In the genomic region with DNA sequence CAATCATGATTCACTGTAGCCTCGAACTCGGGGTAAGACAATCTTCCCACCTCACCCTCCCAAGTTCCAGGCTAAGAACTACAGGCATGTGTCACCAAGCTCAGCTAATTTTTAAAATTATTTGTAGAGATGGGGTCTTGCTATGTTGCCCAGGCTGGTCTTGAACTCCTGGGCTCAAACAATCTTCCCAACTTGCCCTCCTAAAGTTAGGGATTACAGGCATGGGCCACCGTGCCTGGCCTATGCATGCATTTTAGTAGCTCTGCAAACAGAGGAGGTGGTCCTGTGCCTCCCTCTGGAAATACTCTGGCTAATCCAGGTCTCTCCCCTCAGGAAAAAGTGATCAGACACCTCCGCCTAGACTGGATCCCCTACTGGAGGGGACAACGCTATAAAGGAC, we compare ENCODE assay signal across 22 cellular contexts. TPM values are rescaled to one million over a fixed set of nuclear protein-coding genes. Genes with fewer than 3 reads are reported as not detected.
DNase-seq lines count a peak whose midpoint lies in the region; ATAC-seq, FAIRE-seq and TF ChIP-seq lines count a peak whose summit lies in the region.
"Had no signal": no experiment of that assay in that cellular context is flagged by ENCODE, and none has a peak within 500 bp of the region (broad histone marks: within the 10 kb centered on the region; RNA-seq: fewer than 3 reads in every experiment).

No MANE protein-coding gene starts in this region.

- no peak for DNase-seq in CD4-positive, CD25-positive, alpha-beta regulatory T cell
- DNase-seq in K562 (ENCODE audit: extremely low read depth in 1 of 4, low spot score in 3 of 4) (no peak), mesenteric fat pad (ENCODE audit: low spot score) (peak; percentile 16), spleen (peak; percentile 4), type B pancreatic cell (ENCODE audit: extremely low spot score, unreplicated experiment) (no peak), testis (no peak)
- DNase-seq: CD4-positive, alpha-beta T cell; CD8-positive, alpha-beta memory T cell; DMS 273 treated with DMSO at 0.1 percent for 48 hours; DMS79; GF-D8; GOT3 had no signal

- CTCF ChIA-PET in K562 (lab: Yijun Ruan, JAX; ENCODE audit: low intra/inter-chr PET ratio) = no interaction called here

- H3K4me3 ChIP-seq in CD4-positive, CD25-positive, alpha-beta regulatory T cell (ENCODE audit: low read depth, low read length) = no peak overlapping the region
- no peak overlapping the region for H3K4me3 ChIP-seq in K562
- H3K4me3 ChIP-seq in spleen = no peak overlapping the region
- H3K4me3 ChIP-seq in testis = no peak overlapping the region
- H3K4me3 ChIP-seq: BLaER1, HAP-1 had no signal

- peaks cover 4% of the 10 kb centered on the region for H3K9me1 ChIP-seq in K562 (ENCODE audit: control insufficient read depth, insufficient read depth, low read length)

- H3K36me3 ChIP-seq in CD4-positive, CD25-positive, alpha-beta regulatory T cell (ENCODE audit: control insufficient read depth, insufficient read depth, low read length) = peaks cover 32% of the 10 kb centered on the region
- H3K36me3 ChIP-seq in K562 (ENCODE audit: control insufficient read depth, insufficient read depth, low read length) (peaks cover 35% of the 10 kb centered on the region; the same call in 2 of the 3 replicates), spleen (peaks cover 0 to 45% (median 0%) of the 10 kb centered on the region in 6 donors), testis (ENCODE audit: low read depth, missing control alignments) (no peaks in the 10 kb centered on the region)
- H3K36me3 ChIP-seq: BLaER1, HAP-1 had no signal

- no peak overlapping the region for H3K4me2 ChIP-seq in K562 (ENCODE audit: insufficient read depth, low read length)
- H3K4me2 ChIP-seq: BLaER1 had no signal

- peaks cover 21% of the 10 kb centered on the region for H3K36me3 Mint-ChIP-seq in CD4-positive, CD25-positive, alpha-beta regulatory T cell
- H3K36me3 Mint-ChIP-seq in type B pancreatic cell = no peaks in the 10 kb centered on the region

- intact Hi-C loops in K562 (cut with micrococcal nuclease) (no loop called here), spleen (cut with DNase I; ENCODE audit: low total_unique reads) (no loop called here), testis (cut with DNase I; ENCODE audit: low total_unique reads) (no loop called here)

- H3K4me3 Mint-ChIP-seq in CD4-positive, CD25-positive, alpha-beta regulatory T cell = no peak overlapping the region
- H3K4me3 Mint-ChIP-seq in type B pancreatic cell = no peak overlapping the region
- H3K4me3 Mint-ChIP-seq: B cell; CD4-positive, alpha-beta T cell; CD8-positive, alpha-beta memory T cell had no signal

- BruUV-seq in K562 (replicated peaks; lab: Mats Ljungman, UMichigan) = no TSS peak

- H4K20me1 ChIP-seq in K562 (replicated peaks; ENCODE audit: control insufficient read depth, insufficient read depth, low read length) = no peaks in the 10 kb centered on the region
- H4K20me1 ChIP-seq: BLaER1 had no signal

- H3K27ac Mint-ChIP-seq in CD4-positive, CD25-positive, alpha-beta regulatory T cell = peak overlapping the region in 2 of 3 donors; percentile 23 to 52
- no peak overlapping the region for H3K27ac Mint-ChIP-seq in type B pancreatic cell
- H3K27ac Mint-ChIP-seq: B cell; CD4-positive, alpha-beta T cell had no signal

- H2AFZ ChIP-seq in K562 (ENCODE audit: low read depth, low read length) = no peak overlapping the region

- no peaks in the 10 kb centered on the region for H3K79me2 ChIP-seq in K562 (ENCODE audit: control insufficient read depth, insufficient read depth, low read length)

- no peaks in the 10 kb centered on the region for H3K27me3 ChIP-seq in CD4-positive, CD25-positive, alpha-beta regulatory T cell (ENCODE audit: control insufficient read depth, insufficient read depth, low read length)
- H3K27me3 ChIP-seq in K562 (ENCODE audit: control insufficient read depth in 2 of 2, insufficient read depth in 2 of 2, low read length in 2 of 2) (no peaks in the 10 kb centered on the region), spleen (replicated peaks in 1 of 7) (no peaks in the 10 kb centered on the region), testis (no peaks in the 10 kb centered on the region)
- H3K27me3 ChIP-seq: BLaER1 had no signal

- no peak for TF ChIP-seq POLR2A in K562 (conservative IDR thresholded peaks at IDR 0.05)
- TF ChIP-seq POLR2A in spleen (IDR thresholded peaks at IDR 0.05) = no peak
- TF ChIP-seq POLR2A in testis (IDR thresholded peaks at IDR 0.05) = no peak

- WGBS in K562 (ENCODE audit: insufficient coverage, low coverage, missing lambda C conversion rate) = 47% methylated on average over 5 of the region's 5 CpGs
- 89 to 97% (median 94%) methylated on average over 5 of the region's 5 CpGs for WGBS in spleen, 5 donors
- 87 to 93% methylated on average over 5 of the region's 5 CpGs for whole genome bisulfite sequencing in testis, 2 donors

- H3K4me1 ChIP-seq in CD4-positive, CD25-positive, alpha-beta regulatory T cell (ENCODE audit: control insufficient read depth, insufficient read depth, low read length, poor library complexity, severe bottlenecking) = no peaks in the 10 kb centered on the region
- H3K4me1 ChIP-seq in K562 (replicated peaks in 1 of 2; ENCODE audit: control insufficient read depth in 2 of 2, insufficient read depth in 2 of 2, low read length in 2 of 2) (peaks cover 0 to 10% of the 10 kb centered on the region in 2 experiments; a peak in 3 of 5 replicates), spleen (peaks cover 0 to 18% (median 4%) of the 10 kb centered on the region in 6 donors), testis (peaks cover 3% of the 10 kb centered on the region)
- H3K4me1 ChIP-seq: BLaER1, HAP-1 had no signal

- H3K4me1 Mint-ChIP-seq in CD4-positive, CD25-positive, alpha-beta regulatory T cell = peaks cover 5 to 22% (median 8%) of the 10 kb centered on the region in 4 donors
- H3K4me1 Mint-ChIP-seq in type B pancreatic cell (ENCODE audit: unreplicated experiment) = peaks cover 7% of the 10 kb centered on the region
- H3K4me1 Mint-ChIP-seq: B cell had no signal

- ATAC-seq in CD4-positive, CD25-positive, alpha-beta regulatory T cell (ENCODE audit: low read depth in 2 of 2) = no peak
- no peak for ATAC-seq in K562
- ATAC-seq in HG02885 (IDR thresholded peaks at IDR 0.05; ENCODE audit: poor library complexity, unreplicated experiment) = no peak

- no peak for FAIRE-seq in K562 (lab: Jason Lieb, UNC)
- FAIRE-seq: A204.1, D721Med, GM12891, H54 had no signal

- POLR2A ChIA-PET in K562 (lab: Yijun Ruan, JAX) = no interaction called here

- no peaks in the 10 kb centered on the region for H3K9me3 ChIP-seq in CD4-positive, CD25-positive, alpha-beta regulatory T cell (ENCODE audit: control insufficient read depth in 2 of 2, low read length in 2 of 2)
- H3K9me3 ChIP-seq in K562 (replicated peaks; ENCODE audit: control insufficient read depth, insufficient read depth, low read depth, low read length) = no peaks in the 10 kb centered on the region
- no peaks in the 10 kb centered on the region for H3K9me3 ChIP-seq in spleen
- no peaks in the 10 kb centered on the region for H3K9me3 ChIP-seq in testis
- H3K9me3 ChIP-seq: BLaER1, HAP-1 had no signal

- no peak for TF ChIP-seq EP300 in K562 (IDR thresholded peaks at IDR 0.05; ENCODE audit: low read length)

- no peak overlapping the region for H3K9ac ChIP-seq in K562 (ENCODE audit: insufficient read depth in 1 of 2, low read depth in 2 of 2, low read length in 2 of 2)
- H3K9ac ChIP-seq: BLaER1 had no signal

- no peak overlapping the region for H3K27ac ChIP-seq in CD4-positive, CD25-positive, alpha-beta regulatory T cell (ENCODE audit: insufficient read depth, low read length, poor library complexity, severe bottlenecking)
- H3K27ac ChIP-seq in K562 (ENCODE audit: extremely low read depth, low read depth, low read length) (no peak overlapping the region), spleen (no peak overlapping the region), testis (no peak overlapping the region)
- H3K27ac ChIP-seq: 22Rv1, BLaER1, C4-2B had no signal

- no peak for TF ChIP-seq RAD21 in K562 (CRISPR knock-in tag; conservative IDR thresholded peaks at IDR 0.05 in 1 of 2, IDR thresholded peaks at IDR 0.05 in 1 of 2)

- TF ChIP-seq CTCF in K562 (IDR thresholded peaks at IDR 0.05 in 2 of 3, conservative IDR thresholded peaks at IDR 0.05 in 1 of 3; ENCODE audit: insufficient read depth in 2 of 3, low read depth in 1 of 3, low read length in 3 of 3) (no peak), spleen (IDR thresholded peaks at IDR 0.05 in 8 of 11, conservative IDR thresholded peaks at IDR 0.05 in 3 of 11) (no peak), type B pancreatic cell (conservative IDR thresholded peaks at IDR 0.05) (no peak), testis (IDR thresholded peaks at IDR 0.05) (no peak)

- H3K9me3 Mint-ChIP-seq in CD4-positive, CD25-positive, alpha-beta regulatory T cell = no peaks in the 10 kb centered on the region
- no peaks in the 10 kb centered on the region for H3K9me3 Mint-ChIP-seq in type B pancreatic cell
- H3K9me3 Mint-ChIP-seq: CD4-positive, alpha-beta T cell; CD8-positive, alpha-beta memory T cell had no signal

- in situ Hi-C loops in K562 (cut with MboI) = no loop called here

- no peaks in the 10 kb centered on the region for H3K27me3 Mint-ChIP-seq in CD4-positive, CD25-positive, alpha-beta regulatory T cell
- no peaks in the 10 kb centered on the region for H3K27me3 Mint-ChIP-seq in type B pancreatic cell
- H3K27me3 Mint-ChIP-seq: B cell; CD4-positive, alpha-beta T cell; CD8-positive, alpha-beta memory T cell had no signal

RNA-seq across cellular contexts. Expression of a gene that starts 21.5 kb away (rescaled TPM):
- total RNA-seq in CD4-positive, CD25-positive, alpha-beta regulatory T cell = 120 TPM
- 10 to 100 TPM; 65.2 to 94.0 (median 73.7) TPM for polyA plus RNA-seq in CD4-positive, CD25-positive, alpha-beta regulatory T cell
- total RNA-seq in K562 (2011; cell fraction: chromatin; rRNA removed; ENCODE audit: low replicate concordance) = 24.8 and 33.6 TPM in 2 replicates
- total RNA-seq in K562 (2011; cell fraction: nucleolus; rRNA removed) = 15.1 and 15.7 TPM in 2 replicates
- 20.1 and 31.3 TPM in 2 replicates for total RNA-seq in K562 (2011; cell fraction: nucleoplasm; rRNA removed)
- total RNA-seq in K562 (2014; rRNA removed) (17.9 and 24.7 TPM in 2 replicates), K562 (2014; rRNA removed; fragmentation: Illumina TruSeq; extraction: Trizol) (17.0 and 17.5 TPM in 2 replicates), K562 (2015; rRNA removed; fragmentation: Illumina TruSeq; extraction: Trizol) (12.2 and 13.3 TPM in 2 replicates), K562 (2021) (41.0 and 48.5 TPM in 2 replicates), mesenteric fat pad (13.8 TPM), spleen (10 to 100 TPM; 51.5 to 92.9 (median 68.4) TPM), type B pancreatic cell (ENCODE audit: low replicate concordance) (9.9 and 18.8 TPM in 2 replicates), testis (10 to 100 TPM; 19.6 to 21.3 TPM)
- polyA plus RNA-seq in K562 (2011; rRNA removed) (19.1 and 24.8 TPM in 2 replicates), K562 (2014; fragmentation: Illumina TruSeq; extraction: Trizol) (34.1 and 40.0 TPM in 2 replicates), K562 (2014; fragmentation: Nextera tagmentation; extraction: Ambion mirVana) (1 to 10 TPM; 7.6 to 8.3 TPM), K562 (2014; rRNA removed) (30.1 and 32.7 TPM in 2 replicates), spleen (10 to 100 TPM; 11.9 to 23.3 (median 13.9) TPM), testis (ENCODE audit: insufficient read depth, low read depth, low replicate concordance) (17.3 TPM)
- 17.9 and 36.4 TPM in 2 replicates for polyA plus RNA-seq in K562 (2011; cell fraction: cytosol; rRNA removed)
- 22.9 and 38.7 TPM in 2 replicates for polyA plus RNA-seq in K562 (2011; cell fraction: nucleus; rRNA removed)
- 21.4 and 21.8 TPM in 2 replicates for polyA plus RNA-seq in K562 (2012)
- 12.4 and 15.6 TPM in 2 replicates for polyA minus RNA-seq in K562 (2011; rRNA and poly(A)+ RNA removed)
- polyA minus RNA-seq in K562 (2011; cell fraction: cytosol; rRNA and poly(A)+ RNA removed) = 13.0 and 14.8 TPM in 2 replicates
- polyA minus RNA-seq in K562 (2011; cell fraction: nucleus; rRNA and poly(A)+ RNA removed) = 5.8 and 7.0 TPM in 2 replicates

RNA-seq across cellular contexts. Expression of a gene that starts 51.9 kb away (rescaled TPM):
- total RNA-seq in CD4-positive, CD25-positive, alpha-beta regulatory T cell = 27.0 TPM
- polyA plus RNA-seq in CD4-positive, CD25-positive, alpha-beta regulatory T cell = 10 to 100 TPM; 13.4 to 16.7 (median 14.0) TPM
- 10.6 and 16.2 TPM in 2 replicates for total RNA-seq in K562 (2011; cell fraction: chromatin; rRNA removed; ENCODE audit: low replicate concordance)
- total RNA-seq in K562 (2011; cell fraction: nucleolus; rRNA removed) = 11.2 and 12.9 TPM in 2 replicates
- total RNA-seq in K562 (2011; cell fraction: nucleoplasm; rRNA removed) = 11.4 and 11.6 TPM in 2 replicates
- total RNA-seq in K562 (2014; rRNA removed) (13.4 and 20.8 TPM in 2 replicates), K562 (2014; rRNA removed; fragmentation: Illumina TruSeq; extraction: Trizol) (17.5 and 20.0 TPM in 2 replicates), K562 (2015; rRNA removed; fragmentation: Illumina TruSeq; extraction: Trizol) (16.3 and 16.5 TPM in 2 replicates), K562 (2021) (21.1 and 21.3 TPM in 2 replicates), mesenteric fat pad (2.5 TPM), spleen (10 to 100 TPM in 1 of 7 donors, 1 to 10 TPM in 6; 5.1 to 11.0 (median 6.8) TPM), type B pancreatic cell (ENCODE audit: low replicate concordance) (9.9 and 28.5 TPM in 2 replicates), testis (10 to 100 TPM; 46.3 to 50.5 TPM)
- polyA plus RNA-seq in K562 (2011; rRNA removed) (13.2 and 18.7 TPM in 2 replicates), K562 (2014; fragmentation: Illumina TruSeq; extraction: Trizol) (23.5 and 26.6 TPM in 2 replicates), K562 (2014; fragmentation: Nextera tagmentation; extraction: Ambion mirVana) (10 to 100 TPM in 1 of 2 experiments, 1 to 10 TPM in 1; 9.5 to 12.2 TPM), K562 (2014; rRNA removed) (18.0 and 20.3 TPM in 2 replicates), spleen (1 to 10 TPM; 1.3 to 2.2 (median 1.7) TPM), testis (ENCODE audit: insufficient read depth, low read depth, low replicate concordance) (28.0 TPM)
- 15.4 and 25.7 TPM in 2 replicates for polyA plus RNA-seq in K562 (2011; cell fraction: cytosol; rRNA removed)
- 8.4 and 15.2 TPM in 2 replicates for polyA plus RNA-seq in K562 (2011; cell fraction: nucleus; rRNA removed)
- 14.3 and 16.8 TPM in 2 replicates for polyA plus RNA-seq in K562 (2012)
- 13.1 and 21.5 TPM in 2 replicates for polyA minus RNA-seq in K562 (2011; rRNA and poly(A)+ RNA removed)
- polyA minus RNA-seq in K562 (2011; cell fraction: cytosol; rRNA and poly(A)+ RNA removed) = 8.4 and 12.5 TPM in 2 replicates
- polyA minus RNA-seq in K562 (2011; cell fraction: nucleus; rRNA and poly(A)+ RNA removed) = 4.7 and 5.2 TPM in 2 replicates

Comparison
In these comparisons a context has a peak if more than half of its experiments do, and no peak if none do; other contexts are left out.
1. DNase-seq: peak in mesenteric fat pad (single experiment) and spleen (single experiment); none in CD4-positive, CD25-positive, alpha-beta regulatory T cell (0 of 3), K562 (0 of 4), type B pancreatic cell (single experiment) and testis (single experiment).